15 cellular contexts compared by ENCODE assay signal in genomic region chr4:2871466-2871865, GRCh38. TPM values are rescaled to one million over a fixed set of nuclear protein-coding genes. Genes with fewer than 3 reads are reported as not detected.
DNase-seq lines count a peak whose midpoint lies in the region; ATAC-seq and TF ChIP-seq lines count a peak whose summit lies in the region.
"Had no signal": no experiment of that assay in that cellular context is flagged by ENCODE, and none has a peak within 500 bp of the region (broad histone marks: within the 10 kb centered on the region; RNA-seq: fewer than 3 reads in every experiment).

No MANE protein-coding gene starts in this region.

- H3K36me3 ChIP-seq in trophoblast cell (ENCODE audit: control insufficient read depth in 1 of 2, insufficient read depth in 2 of 2, low read length in 2 of 2) (peaks cover 3 to 4% of the 10 kb centered on the region in 2 experiments), left lung (peaks cover 0 to 10% of the 10 kb centered on the region in 2 donors)

- intact Hi-C loops in activated CD4-positive, alpha-beta T cell treated with anti-CD3 and anti-CD28 coated beads for 36 hours (cut with DNase I, micrococcal nuclease): no loop called here
- intact Hi-C loops in activated T-helper 2 cell treated with anti-CD3 and anti-CD28 coated beads, Interferon-gamma antibody, Interleukin-2, Interleukin-4, amounts not matched to agents 10 μg/mL and 5 μg/mL and 100 μg/mL, durations not matched to agents 14 hours and 24 hours and 36 hours (cut with micrococcal nuclease): no loop called here
- intact Hi-C loops in left lung (cut with DNase I) (no loop called here), Right ventricle myocardium superior (cut with DNase I) (no loop called here)

- no peak overlapping the region for H2AFZ ChIP-seq in trophoblast cell (ENCODE audit: insufficient read depth, low read length, poor library complexity)
- H2AFZ ChIP-seq: parathyroid adenoma had no signal

- H3K79me2 ChIP-seq in trophoblast cell (ENCODE audit: control insufficient read depth, insufficient read depth, low read length, poor library complexity): peaks cover 2% of the 10 kb centered on the region

- H4K91ac ChIP-seq in trophoblast cell (ENCODE audit: low read depth, low read length): no peak overlapping the region

- no peaks in the 10 kb centered on the region for H3K27me3 ChIP-seq in trophoblast cell (ENCODE audit: insufficient read depth, low read length)
- H3K27me3 ChIP-seq in left lung: no peaks in the 10 kb centered on the region
- H3K27me3 ChIP-seq: ascending aorta had no signal

- no peak overlapping the region for H2BK5ac ChIP-seq in trophoblast cell (ENCODE audit: low read depth, low read length, poor library complexity)

- H2AK5ac ChIP-seq in trophoblast cell (ENCODE audit: low read length): no peak overlapping the region

- H3K4me1 ChIP-seq in trophoblast cell (ENCODE audit: control insufficient read depth in 1 of 2, insufficient read depth in 2 of 2, low read length in 2 of 2) (peaks cover 2 to 6% of the 10 kb centered on the region in 2 experiments), left lung (peaks cover 26 to 79% of the 10 kb centered on the region in 2 donors)

- no peak overlapping the region for H3K27ac ChIP-seq in trophoblast cell (ENCODE audit: low read depth, low read length)
- peak overlapping the region in 1 of 2 donors; percentile 56 for H3K27ac ChIP-seq in left lung
- H3K27ac ChIP-seq: ascending aorta, parathyroid adenoma had no signal

- no peak for TF ChIP-seq CTCF in left lung (IDR thresholded peaks at IDR 0.05)

- H3K9me3 Mint-ChIP-seq in activated CD4-positive, alpha-beta T cell treated with anti-CD3 and anti-CD28 coated beads for 36 hours (ENCODE audit: low read depth): no peaks in the 10 kb centered on the region
- no peaks in the 10 kb centered on the region for H3K9me3 Mint-ChIP-seq in IgD-negative memory B cell
- H3K9me3 Mint-ChIP-seq in activated T-helper 2 cell treated with anti-CD3 and anti-CD28 coated beads, Interferon-gamma antibody, Interleukin-2, Interleukin-4, amounts not matched to agents 10 μg/mL and 5 μg/mL and 100 μg/mL, durations not matched to agents 14 hours and 24 hours and 36 hours: no peaks in the 10 kb centered on the region
- H3K9me3 Mint-ChIP-seq: activated T-helper 1 cell treated with anti-CD3 and anti-CD28 coated beads, Interleukin-12 subunit alpha, Interleukin-12 subunit beta, Interleukin-2, Interleukin-4 antibody, amounts not matched to agents 30 ng/mL and 10 ng/mL and 1 ng/mL, durations not matched to agents 14 hours and 24 hours and 36 hours; T-helper 1 cell treated with Interleukin-12 subunit alpha and Interleukin-12 subunit beta and Interleukin-4 antibody, amounts not matched to agents 30 μg/mL and 1 μg/mL, for 36 hours had no signal

- peak overlapping the region; percentile 80 for H3K27ac Mint-ChIP-seq in activated CD4-positive, alpha-beta T cell treated with anti-CD3 and anti-CD28 coated beads for 36 hours
- H3K27ac Mint-ChIP-seq in IgD-negative memory B cell: peak overlapping the region in 2 of 3 donors; percentile 12 to 25
- H3K27ac Mint-ChIP-seq in activated T-helper 2 cell treated with anti-CD3 and anti-CD28 coated beads, Interferon-gamma antibody, Interleukin-2, Interleukin-4, amounts not matched to agents 10 μg/mL and 5 μg/mL and 100 μg/mL, durations not matched to agents 14 hours and 24 hours and 36 hours: peak overlapping the region; percentile 34

- no peaks in the 10 kb centered on the region for H3K79me1 ChIP-seq in trophoblast cell (ENCODE audit: low read length)

- H3K4me3 ChIP-seq in trophoblast cell (ENCODE audit: low read depth, low read length) (no peak overlapping the region), left lung (no peak overlapping the region)
- H3K4me3 ChIP-seq: ascending aorta had no signal

- DNase-seq in activated CD4-positive, alpha-beta T cell treated with anti-CD3 and anti-CD28 coated beads for 36 hours: no peak
- DNase-seq in activated CD4-positive, alpha-beta T cell treated with anti-CD3 and anti-CD28 coated beads for 4 hours: no peak
- DNase-seq in activated T-helper 2 cell treated with anti-CD3 and anti-CD28 coated beads, Interferon-gamma antibody, Interleukin-2, Interleukin-4, amounts not matched to agents 10 μg/mL and 5 μg/mL and 100 μg/mL, durations not matched to agents 14 hours and 24 hours and 36 hours (ENCODE audit: low spot score): no peak
- DNase-seq in trophoblast cell: no peak
- DNase-seq in NCI-H1436 (lab: John Stamatoyannopoulos, UW): no peak
- no peak for DNase-seq in left lung
- DNase-seq in Right ventricle myocardium superior: no peak
- DNase-seq: activated CD4-positive, alpha-beta T cell treated with anti-CD3 and anti-CD28 coated beads for 48 hours; NCI-H2029 treated with DMSO at 0.1 percent for 48 hours; NCI-H526 treated with DMSO at 0.1 percent for 48 hours had no signal

- no peak for ATAC-seq in activated CD4-positive, alpha-beta T cell treated with anti-CD3 and anti-CD28 coated beads for 36 hours
- ATAC-seq in left lung (no peak), Right ventricle myocardium superior (ENCODE audit: poor library complexity) (no peak)

- H4K8ac ChIP-seq in trophoblast cell (ENCODE audit: low read depth, low read length): no peak overlapping the region

- no peak overlapping the region for H2BK120ac ChIP-seq in trophoblast cell (ENCODE audit: insufficient read depth, low read length, poor library complexity)

- no peak overlapping the region for H3K4me3 Mint-ChIP-seq in activated CD4-positive, alpha-beta T cell treated with anti-CD3 and anti-CD28 coated beads for 36 hours
- peak overlapping the region in 1 of 4 donors; percentile 70 for H3K4me3 Mint-ChIP-seq in IgD-negative memory B cell
- no peak overlapping the region for H3K4me3 Mint-ChIP-seq in activated T-helper 2 cell treated with anti-CD3 and anti-CD28 coated beads, Interferon-gamma antibody, Interleukin-2, Interleukin-4, amounts not matched to agents 10 μg/mL and 5 μg/mL and 100 μg/mL, durations not matched to agents 14 hours and 24 hours and 36 hours (ENCODE audit: low read depth)
- H3K4me3 Mint-ChIP-seq: activated T-helper 1 cell treated with anti-CD3 and anti-CD28 coated beads, Interleukin-12 subunit alpha, Interleukin-12 subunit beta, Interleukin-2, Interleukin-4 antibody, amounts not matched to agents 30 ng/mL and 10 ng/mL and 1 ng/mL, durations not matched to agents 14 hours and 24 hours and 36 hours; T-helper 1 cell treated with Interleukin-12 subunit alpha and Interleukin-12 subunit beta and Interleukin-4 antibody, amounts not matched to agents 30 μg/mL and 1 μg/mL, for 36 hours had no signal

- WGBS in trophoblast cell (ENCODE audit: extremely low coverage, insufficient coverage, insufficient read length): no CpG with 5 or more reads among the region's 4 CpGs

- peaks cover 64% of the 10 kb centered on the region for H3K4me1 Mint-ChIP-seq in activated CD4-positive, alpha-beta T cell treated with anti-CD3 and anti-CD28 coated beads for 36 hours
- peaks cover 32 to 48% (median 47%) of the 10 kb centered on the region in 3 donors for H3K4me1 Mint-ChIP-seq in IgD-negative memory B cell
- peaks cover 41% of the 10 kb centered on the region for H3K4me1 Mint-ChIP-seq in activated T-helper 2 cell treated with anti-CD3 and anti-CD28 coated beads, Interferon-gamma antibody, Interleukin-2, Interleukin-4, amounts not matched to agents 10 μg/mL and 5 μg/mL and 100 μg/mL, durations not matched to agents 14 hours and 24 hours and 36 hours (ENCODE audit: low read depth)

- POLR2A ChIA-PET in activated CD4-positive, alpha-beta T cell treated with anti-CD3 and anti-CD28 coated beads for 36 hours (lab: Charles Lee): no interaction called here

- H3K9ac ChIP-seq in trophoblast cell (ENCODE audit: low read length): no peak overlapping the region
- H3K9ac ChIP-seq: parathyroid adenoma had no signal

- no peaks in the 10 kb centered on the region for H3K27me3 Mint-ChIP-seq in activated CD4-positive, alpha-beta T cell treated with anti-CD3 and anti-CD28 coated beads for 36 hours
- H3K27me3 Mint-ChIP-seq in IgD-negative memory B cell: no peaks in the 10 kb centered on the region
- no peaks in the 10 kb centered on the region for H3K27me3 Mint-ChIP-seq in activated T-helper 2 cell treated with anti-CD3 and anti-CD28 coated beads, Interferon-gamma antibody, Interleukin-2, Interleukin-4, amounts not matched to agents 10 μg/mL and 5 μg/mL and 100 μg/mL, durations not matched to agents 14 hours and 24 hours and 36 hours (ENCODE audit: low read depth)

- peak overlapping the region; percentile 21 for H3K4ac ChIP-seq in trophoblast cell (ENCODE audit: low read depth, low read length)

- no peak overlapping the region for H3K18ac ChIP-seq in trophoblast cell (ENCODE audit: low read length)

- H3K36me3 Mint-ChIP-seq in activated CD4-positive, alpha-beta T cell treated with anti-CD3 and anti-CD28 coated beads for 36 hours (ENCODE audit: low read depth): peaks cover 12% of the 10 kb centered on the region
- H3K36me3 Mint-ChIP-seq in IgD-negative memory B cell: peaks cover 2% of the 10 kb centered on the region
- peaks cover 28% of the 10 kb centered on the region for H3K36me3 Mint-ChIP-seq in activated T-helper 2 cell treated with anti-CD3 and anti-CD28 coated beads, Interferon-gamma antibody, Interleukin-2, Interleukin-4, amounts not matched to agents 10 μg/mL and 5 μg/mL and 100 μg/mL, durations not matched to agents 14 hours and 24 hours and 36 hours (ENCODE audit: low read depth)

- no peak overlapping the region for H4K12ac ChIP-seq in trophoblast cell (ENCODE audit: low read depth, low read length)

- no peak overlapping the region for H2BK12ac ChIP-seq in trophoblast cell (ENCODE audit: low read length)

- no peak overlapping the region for H3K4me2 ChIP-seq in trophoblast cell (ENCODE audit: low read length)

- H3K23ac ChIP-seq in trophoblast cell (ENCODE audit: low read length): no peak overlapping the region

- H3K14ac ChIP-seq in trophoblast cell (ENCODE audit: low read length): no peak overlapping the region

- H3K9me3 ChIP-seq in trophoblast cell (ENCODE audit: insufficient read depth, low read depth, low read length) (no peaks in the 10 kb centered on the region), left lung (no peaks in the 10 kb centered on the region)
- H3K9me3 ChIP-seq: ascending aorta had no signal

- CTCF ChIA-PET in activated CD4-positive, alpha-beta T cell treated with anti-CD3 and anti-CD28 coated beads for 36 hours (lab: Charles Lee): interaction anchor here (0.5 to 3.5 kb wide), 5 partner anchors 10 to 301 kb away, joined by 3 to 14 read pairs (median 3); no protein-coding TSS in a partner anchor

RNA-seq across cellular contexts. Expression of gene ADD1, which starts 27.8 kb away (rescaled TPM):
- 100 to 1,000 TPM; 196 to 206 TPM for total RNA-seq in activated CD4-positive, alpha-beta T cell treated with anti-CD3 and anti-CD28 coated beads for 36 hours
- polyA plus RNA-seq in IgD-negative memory B cell: 300 TPM
- 240 and 242 TPM in 2 replicates for total RNA-seq in activated T-helper 2 cell treated with anti-CD3 and anti-CD28 coated beads, Interferon-gamma antibody, Interleukin-2, Interleukin-4, amounts not matched to agents 10 μg/mL and 5 μg/mL and 100 μg/mL, durations not matched to agents 14 hours and 24 hours and 36 hours
- 225 and 238 TPM in 2 replicates for polyA plus RNA-seq in trophoblast cell (2013)
- 100 to 1,000 TPM; 262 to 265 TPM for total RNA-seq in left lung
- total RNA-seq in Right ventricle myocardium superior: 217 TPM

Comparison
In these comparisons a context has a peak if more than half of its experiments do, and no peak if none do; other contexts are left out.
1. H3K27ac Mint-ChIP-seq: peak in every context shown above with its lines; median percentile 80 in activated CD4-positive, alpha-beta T cell treated with anti-CD3 and anti-CD28 coated beads for 36 hours; 34 in activated T-helper 2 cell treated with anti-CD3 and anti-CD28 coated beads, Interferon-gamma antibody, Interleukin-2, Interleukin-4, amounts not matched to agents 10 μg/mL and 5 μg/mL and 100 μg/mL, durations not matched to agents 14 hours and 24 hours and 36 hours; 18 in IgD-negative memory B cell.